Comparison of ENCODE assay signal across 7 cellular contexts in the genomic region with DNA sequence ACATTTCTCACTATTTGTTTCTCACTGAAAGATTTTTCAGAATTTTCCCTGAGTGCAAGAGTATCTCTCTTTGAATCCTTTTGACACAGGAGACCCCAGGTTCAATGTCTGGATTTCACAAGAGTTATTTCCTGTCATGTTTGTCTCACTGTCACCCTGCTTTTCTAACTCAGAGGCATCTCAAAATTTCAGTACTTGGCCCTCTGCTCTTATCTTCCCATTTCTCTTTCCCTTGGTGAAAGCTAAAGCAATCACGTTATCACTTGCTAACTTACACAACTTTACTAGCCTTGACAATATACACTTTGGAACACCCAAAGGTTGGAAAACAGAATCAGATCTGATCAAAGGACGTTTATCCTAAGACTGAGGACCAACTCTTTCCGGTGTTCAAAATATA. TPM values are rescaled to one million over a fixed set of nuclear protein-coding genes. Genes with fewer than 3 reads are reported as not detected.
"Had no signal": no experiment of that assay in that cellular context is flagged by ENCODE, and none has a peak within 500 bp of the region (broad histone marks: within the 10 kb centered on the region; RNA-seq: fewer than 3 reads in every experiment).

No MANE protein-coding gene starts in this region.

- H3K4me3 Mint-ChIP-seq: GM23338, IgD-negative memory B cell had no signal

- DNase-seq: HCEC 1CT, Karpas-422, KBM-7 had no signal

- FAIRE-seq: HTR-8/SVneo had no signal

- H3K4me2 ChIP-seq: GM23338, KMS-11 had no signal

- H3K9ac ChIP-seq: KMS-11 had no signal

- ATAC-seq: GM23338 had no signal

- H3K36me3 Mint-ChIP-seq: IgD-negative memory B cell had no signal

- H3K4me1 Mint-ChIP-seq: IgD-negative memory B cell had no signal

- H3K27ac Mint-ChIP-seq: GM23338, IgD-negative memory B cell had no signal

- H3K4me3 ChIP-seq: GM23338 had no signal

- H3K27ac ChIP-seq: KMS-11 had no signal

- H2AFZ ChIP-seq: GM23338 had no signal

- H3K9me3 Mint-ChIP-seq: GM23338 had no signal

RNA-seq across cellular contexts. Expression of a gene that starts 17.3 kb away (rescaled TPM):
- polyA plus RNA-seq: IgD-negative memory B cell had no signal
